In the genomic region with DNA sequence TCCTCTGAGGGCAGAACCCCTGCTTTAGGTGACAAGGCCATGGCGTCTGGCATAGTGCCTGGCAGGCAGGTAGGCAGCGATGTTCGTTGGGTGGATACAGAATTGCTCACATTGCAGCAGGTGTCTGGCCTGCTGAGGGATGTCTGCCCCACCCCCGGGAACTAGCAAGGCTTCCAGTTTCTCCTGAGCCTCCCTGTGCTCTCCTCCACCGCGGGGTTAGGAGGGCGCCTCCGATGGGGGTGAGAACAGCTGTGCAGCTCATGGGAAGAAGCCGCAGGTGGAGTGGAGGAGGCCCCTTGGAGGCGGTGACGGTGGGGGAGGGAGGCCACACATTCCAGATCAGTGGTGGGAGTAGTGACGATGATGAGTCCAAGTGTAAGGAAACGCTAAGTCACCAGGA, we compare ENCODE assay signal across 18 cellular contexts. TPM values are rescaled to one million over a fixed set of nuclear protein-coding genes. Genes with fewer than 3 reads are reported as not detected.
DNase-seq lines count a peak whose midpoint lies in the region; ATAC-seq lines count a peak whose summit lies in the region.
"Had no signal": no experiment of that assay in that cellular context is flagged by ENCODE, and none has a peak within 500 bp of the region (broad histone marks: within the 10 kb centered on the region; RNA-seq: fewer than 3 reads in every experiment).

No MANE protein-coding gene starts in this region.

- DNase-seq in NCI-H2029 (lab: John Stamatoyannopoulos, UW) (peak; percentile 8), NCI-H2029 treated with DMSO at 0.1 percent for 48 hours (lab: John Stamatoyannopoulos, UW) (no peak), left ventricle myocardium superior (peak; percentile 10), cardiac septum (ENCODE audit: low spot score) (no peak), ecto neural progenitor cell (ENCODE audit: low spot score) (peak; percentile 42), cerebellar cortex (ENCODE audit: low spot score) (no peak)
- DNase-seq: Calu3, DMS79 treated with DMSO at 0.1 percent for 48 hours, GF-D8, NCI-H1105 treated with DMSO at 0.1 percent for 48 hours, NCI-H146, NCI-H1930, NCI-H345, NCI-H510A treated with DMSO at 0.1 percent for 48 hours, NCI-H774, SK-N-SH had no signal

- intact Hi-C loops in left ventricle myocardium superior (cut with micrococcal nuclease) (loop anchor here (10.0 kb wide), 1 partner anchor 56 kb away; no protein-coding TSS in a partner anchor), cardiac septum (cut with DNase I) (no loop called here)

- ATAC-seq in left ventricle myocardium superior, result no peak
- ATAC-seq in GM18867 (IDR thresholded peaks at IDR 0.05; ENCODE audit: unreplicated experiment), result no peak
- ATAC-seq: K562 had no signal

RNA-seq across cellular contexts. Expression of a gene that starts 48.3 kb away (rescaled TPM):
- total RNA-seq in left ventricle myocardium superior (18.3 TPM), cardiac septum (46.5 TPM)
- total RNA-seq: Calu3 had no signal

Comparison
In these comparisons a context has a peak if more than half of its experiments do, and no peak if none do; other contexts are left out.
1. DNase-seq: peak in NCI-H2029 (single experiment), left ventricle myocardium superior (single experiment) and ecto neural progenitor cell (single experiment); none in NCI-H2029 treated with DMSO at 0.1 percent for 48 hours (single experiment), cardiac septum (single experiment) and cerebellar cortex (single experiment).